8 cellular contexts compared by ENCODE assay signal in genomic region chr17:49677134-49677932, GRCh38. TPM values are rescaled to one million over a fixed set of nuclear protein-coding genes. Genes with fewer than 3 reads are reported as not detected.
DNase-seq lines count a peak whose midpoint lies in the region; ATAC-seq and TF ChIP-seq lines count a peak whose summit lies in the region.

No MANE protein-coding gene starts in this region.

- peak overlapping the region; percentile 91 for H3K4me2 ChIP-seq in DND-41 (ENCODE audit: insufficient read depth, low read length)

- no peak for TF ChIP-seq CTCF in DND-41 (IDR thresholded peaks at IDR 0.05; ENCODE audit: borderline replicate concordance, extremely low read depth, low read length, poor library complexity, severe bottlenecking)

- H3K4me3 ChIP-seq in DND-41 (ENCODE audit: low read depth in 1 of 2, low read length in 2 of 2) (peak overlapping the region; percentile 69 to 81), H7 (ENCODE audit: insufficient read depth, low read depth, low read length) (peak overlapping the region; percentile 69)

- peak overlapping the region; percentile 96 for H3K27ac Mint-ChIP-seq in activated naive CD4-positive, alpha-beta T cell treated with anti-CD3 and anti-CD28 coated beads, Interleukin-2, amount 10 ng/mL, durations not matched to agents 7 days and 5 days

- in situ Hi-C loops in SK-MEL-5 (cut with HindIII; ENCODE audit: low pct_unique_long_range_greater_than_20kb, low sequenced_read_pairs) = no loop called here

- peak overlapping the region; percentile 69 for H2AFZ ChIP-seq in DND-41 (ENCODE audit: low read depth, low read length)

- DNase-seq in DND-41 (peak; percentile 95), H7 (peak; percentile 97), NAMALWA (ENCODE audit: low spot score) (peak; percentile 96), SK-MEL-5 (ENCODE audit: low read depth, low spot score) (peak; percentile 94), globus pallidus (ENCODE audit: low spot score) (peak; percentile 94), non-pigmented ciliary epithelial cell (ENCODE audit: low read depth) (peak; percentile 75), substantia nigra (lab: John Stamatoyannopoulos, UW) (peak; percentile 51 to 95 (median 89))
- peak; percentile 96 for DNase-seq in activated naive CD4-positive, alpha-beta T cell treated with anti-CD3 and anti-CD28 coated beads, Interleukin-2, amount 10 ng/mL, durations not matched to agents 7 days and 5 days

- ATAC-seq in DND-41 (ENCODE audit: insufficient read depth, low read depth) = peak; percentile 72

- peaks cover 48% of the 10 kb centered on the region for H3K79me2 ChIP-seq in DND-41 (ENCODE audit: insufficient read depth, low read length)

- H3K4me1 Mint-ChIP-seq in activated naive CD4-positive, alpha-beta T cell treated with anti-CD3 and anti-CD28 coated beads, Interleukin-2, amount 10 ng/mL, durations not matched to agents 7 days and 5 days = peaks cover 46% of the 10 kb centered on the region

- H3K4me3 Mint-ChIP-seq in activated naive CD4-positive, alpha-beta T cell treated with anti-CD3 and anti-CD28 coated beads, Interleukin-2, amount 10 ng/mL, durations not matched to agents 7 days and 5 days = peak overlapping the region; percentile 84

- H3K9me3 ChIP-seq in DND-41 (ENCODE audit: insufficient read depth, low read length, severe bottlenecking) = no peaks in the 10 kb centered on the region

- H3K9me3 Mint-ChIP-seq in activated naive CD4-positive, alpha-beta T cell treated with anti-CD3 and anti-CD28 coated beads, Interleukin-2, amount 10 ng/mL, durations not matched to agents 7 days and 5 days = no peaks in the 10 kb centered on the region

- H3K27me3 Mint-ChIP-seq in activated naive CD4-positive, alpha-beta T cell treated with anti-CD3 and anti-CD28 coated beads, Interleukin-2, amount 10 ng/mL, durations not matched to agents 7 days and 5 days = peaks cover 18% of the 10 kb centered on the region

- peaks cover 27% of the 10 kb centered on the region for H3K36me3 Mint-ChIP-seq in activated naive CD4-positive, alpha-beta T cell treated with anti-CD3 and anti-CD28 coated beads, Interleukin-2, amount 10 ng/mL, durations not matched to agents 7 days and 5 days

- peaks cover 23% of the 10 kb centered on the region for H4K20me1 ChIP-seq in DND-41 (ENCODE audit: insufficient read depth, low read length)

- H3K27me3 ChIP-seq in DND-41 (ENCODE audit: insufficient read depth, low read length, poor library complexity) (no peaks in the 10 kb centered on the region), H7 (ENCODE audit: control insufficient read depth, insufficient read depth, low read length) (no peaks in the 10 kb centered on the region)

- peaks cover 32% of the 10 kb centered on the region for H3K4me1 ChIP-seq in DND-41 (ENCODE audit: insufficient read depth, low read length)

- H3K36me3 ChIP-seq in DND-41 (ENCODE audit: insufficient read depth, low read length) = peaks cover 9% of the 10 kb centered on the region; the same call in 1 of the 2 replicates
- no peaks in the 10 kb centered on the region for H3K36me3 ChIP-seq in H7 (replicated peaks; ENCODE audit: control insufficient read depth, insufficient read depth, low read length)

- CTCF ChIA-PET in activated naive CD4-positive, alpha-beta T cell treated with anti-CD3 and anti-CD28 coated beads, Interleukin-2, amount 10 ng/mL, durations not matched to agents 7 days and 5 days (lab: Charles Lee) = interaction anchor here (0.7 to 1.0 kb wide), 3 partner anchors 19 to 187 kb away, joined by 3 to 4 read pairs (median 3); no protein-coding TSS in a partner anchor

- H3K27ac ChIP-seq in DND-41 (ENCODE audit: low read length) (peak overlapping the region; percentile 84), substantia nigra (ENCODE audit: low read depth, low read length, poor library complexity, severe bottlenecking) (peak overlapping the region; percentile 97)

- H3K9ac ChIP-seq in DND-41 (ENCODE audit: low read depth, low read length) = peak overlapping the region; percentile 74

RNA-seq across cellular contexts. Expression of gene SPOP, which starts 0.6 kb away (rescaled TPM):
- 16.1 and 26.2 TPM in 2 replicates for total RNA-seq in H7 (2014; rRNA removed; shearing (Covaris generic))
- 28.4 and 41.4 TPM in 2 replicates for total RNA-seq in SK-MEL-5 (2014; rRNA removed; shearing (Covaris generic))
- 25.2 and 26.7 TPM in 2 replicates for polyA plus RNA-seq in SK-MEL-5 (2015; cell fraction: cytosol; rRNA removed)
- polyA plus RNA-seq in SK-MEL-5 (2015; cell fraction: nucleus; rRNA removed) = 52.2 and 62.7 TPM in 2 replicates

RNA-seq across cellular contexts. Expression of gene SLC35B1, which starts 30.4 kb away (rescaled TPM):
- 57.6 and 76.6 TPM in 2 replicates for total RNA-seq in H7 (2014; rRNA removed; shearing (Covaris generic))
- total RNA-seq in SK-MEL-5 (2014; rRNA removed; shearing (Covaris generic)) = 91.6 and 109 TPM in 2 replicates
- 68.0 and 68.5 TPM in 2 replicates for polyA plus RNA-seq in SK-MEL-5 (2015; cell fraction: cytosol; rRNA removed)
- polyA plus RNA-seq in SK-MEL-5 (2015; cell fraction: nucleus; rRNA removed) = 98.9 and 156 TPM in 2 replicates

Comparison
In these comparisons a context has a peak if more than half of its experiments do, and no peak if none do; other contexts are left out.
1. Peak in every context shown above with its lines: DNase-seq, ATAC-seq, H3K4me3 ChIP-seq and H3K27ac ChIP-seq.